Comparison of ENCODE assay signal across 9 cellular contexts in genomic region chr2:118539290-118539689, GRCh38.
DNase-seq lines count a peak whose midpoint lies in the region; ATAC-seq and TF ChIP-seq lines count a peak whose summit lies in the region.
"Had no signal": no experiment of that assay in that cellular context is flagged by ENCODE, and none has a peak within 500 bp of the region (broad histone marks: within the 10 kb centered on the region; RNA-seq: fewer than 3 reads in every experiment).

No MANE protein-coding gene starts in this region.

- no peaks in the 10 kb centered on the region for H3K4me1 ChIP-seq in heart right ventricle
- no peaks in the 10 kb centered on the region for H3K4me1 ChIP-seq in heart left ventricle
- no peaks in the 10 kb centered on the region for H3K4me1 ChIP-seq in PC-3 (ENCODE audit: insufficient read depth, low read length)

- no TSS peak for BruUV-seq in PC-3 (replicated peaks; lab: Mats Ljungman, UMichigan)

- no peaks in the 10 kb centered on the region for H3K9me3 ChIP-seq in heart right ventricle
- no peaks in the 10 kb centered on the region for H3K9me3 ChIP-seq in heart left ventricle
- no peaks in the 10 kb centered on the region for H3K9me3 ChIP-seq in PC-3 (ENCODE audit: low read length)

- H3K27ac ChIP-seq in heart right ventricle (no peak overlapping the region), heart left ventricle (no peak overlapping the region), PC-3 (ENCODE audit: low read length) (no peak overlapping the region)

- no peaks in the 10 kb centered on the region for H3F3A ChIP-seq in PC-3 (ENCODE audit: low read length, unreplicated experiment)

- intact Hi-C loops in heart right ventricle (cut with DNase I) (no loop called here), heart left ventricle (cut with DNase I) (no loop called here), PC-3 (cut with micrococcal nuclease) (loop anchor here (5.0 kb wide), 1 partner anchor 318 kb away; no protein-coding TSS in a partner anchor)

- no peaks in the 10 kb centered on the region for H3K9me3 Mint-ChIP-seq in type B pancreatic cell

- no peaks in the 10 kb centered on the region for H3K36me3 Mint-ChIP-seq in type B pancreatic cell

- no peak for TF ChIP-seq POLR2A in heart left ventricle (IDR thresholded peaks at IDR 0.05)

- 43 to 48% methylated on average over 7 of the region's 7 CpGs for WGBS in heart right ventricle, 2 donors
- 45 to 56% (median 47%) methylated on average over 7 of the region's 7 CpGs for WGBS in heart left ventricle, 4 donors

- ATAC-seq in heart right ventricle (no peak), heart left ventricle (no peak), PC-3 (peak; percentile 27; the same call in 1 of the 2 replicates)

- peaks cover 58% of the 10 kb centered on the region for H3K27me3 Mint-ChIP-seq in type B pancreatic cell

- no peaks in the 10 kb centered on the region for H4K20me1 ChIP-seq in PC-3 (ENCODE audit: low read length)

- no peak overlapping the region for H3K4me2 ChIP-seq in PC-3 (ENCODE audit: low read length)

- H3K36me3 ChIP-seq in heart right ventricle = no peaks in the 10 kb centered on the region
- H3K36me3 ChIP-seq in heart left ventricle = no peaks in the 10 kb centered on the region
- no peaks in the 10 kb centered on the region for H3K36me3 ChIP-seq in PC-3 (ENCODE audit: low read depth, low read length)

- H2AFZ ChIP-seq in PC-3 (ENCODE audit: low read length) = no peak overlapping the region

- no peaks in the 10 kb centered on the region for H3K4me1 Mint-ChIP-seq in type B pancreatic cell (ENCODE audit: unreplicated experiment)

- H3K27ac Mint-ChIP-seq in type B pancreatic cell = no peak overlapping the region

- TF ChIP-seq CTCF in heart right ventricle (IDR thresholded peaks at IDR 0.05) (peak in 6 of 9 donors; percentile 19 to 43 (median 24)), heart left ventricle (IDR thresholded peaks at IDR 0.05) (peak in 4 of 12 donors; percentile 14 to 41 (median 28)), PC-3 (conservative IDR thresholded peaks at IDR 0.05; ENCODE audit: low read depth, low read length) (peak; percentile 79), foreskin fibroblast (IDR thresholded peaks at IDR 0.05; ENCODE audit: low read depth, low read length) (peak; percentile 53), type B pancreatic cell (conservative IDR thresholded peaks at IDR 0.05) (peak; percentile 62)

- H3K27me3 ChIP-seq in heart right ventricle (peaks cover 0 to 17% (median 0%) of the 10 kb centered on the region in 7 donors), heart left ventricle (peaks cover 0 to 3% (median 0%) of the 10 kb centered on the region in 9 donors), PC-3 (ENCODE audit: low read length) (0 out of 2 replicates have a peak, but pooled peaks cover 11% of the 10 kb centered on the region)

- H3K4me3 Mint-ChIP-seq in type B pancreatic cell = no peak overlapping the region

- no peaks in the 10 kb centered on the region for H3K79me2 ChIP-seq in PC-3 (ENCODE audit: low read length)

- H3K9ac ChIP-seq in PC-3 (ENCODE audit: low read length) = no peak overlapping the region

- DNase-seq in heart right ventricle (peak in 1 of 2 donors; percentile 7), heart left ventricle (no peak), PC-3 (peak; percentile 57), foreskin fibroblast (peak; percentile 10 to 42), type B pancreatic cell (ENCODE audit: extremely low spot score, unreplicated experiment) (no peak), NCI-H1105 treated with DMSO at 0.1 percent for 48 hours (lab: John Stamatoyannopoulos, UW) (no peak), ureter (ENCODE audit: low spot score) (no peak), T-helper 9 cell (no peak)
- DNase-seq: DMS79 had no signal

- CTCF ChIA-PET in PC-3 (lab: Charles Lee) = interaction anchor here (0.6 to 0.7 kb wide), 2 partner anchors 19 to 231 kb away, joined by 6 to 9 read pairs; no protein-coding TSS in a partner anchor

- H3K4me3 ChIP-seq in heart right ventricle = no peak overlapping the region
- H3K4me3 ChIP-seq in heart left ventricle = no peak overlapping the region
- H3K4me3 ChIP-seq in PC-3 (ENCODE audit: low read length) = no peak overlapping the region
- H3K4me3 ChIP-seq in foreskin fibroblast (ENCODE audit: low read depth in 1 of 2, low read length in 2 of 2) = no peak overlapping the region

- H3K9me2 ChIP-seq in PC-3 (replicated peaks; ENCODE audit: low read length) = no peaks in the 10 kb centered on the region

- POLR2A ChIA-PET in PC-3 (lab: Charles Lee; ENCODE audit: unreplicated experiment) = no interaction called here

Comparison
In these comparisons a context has a peak if more than half of its experiments do, and no peak if none do; other contexts are left out.
1. DNase-seq: peak in PC-3 (single experiment) and foreskin fibroblast (2 of 2); none in heart left ventricle (0 of 5), type B pancreatic cell (single experiment), NCI-H1105 treated with DMSO at 0.1 percent for 48 hours (single experiment), ureter (single experiment) and T-helper 9 cell (single experiment).